ENCODE assay signal across 1 cellular context in genomic region chr12:39124768-39125167, GRCh38.
TF ChIP-seq lines count a peak whose summit lies in the region.

No MANE protein-coding gene starts in this region.

TF ChIP-seq in WTC11, 78 proteins besides CTCF, POLR2A, EP300 and RAD21 (continued from another document):
- TF ChIP-seq, protein P1, sequence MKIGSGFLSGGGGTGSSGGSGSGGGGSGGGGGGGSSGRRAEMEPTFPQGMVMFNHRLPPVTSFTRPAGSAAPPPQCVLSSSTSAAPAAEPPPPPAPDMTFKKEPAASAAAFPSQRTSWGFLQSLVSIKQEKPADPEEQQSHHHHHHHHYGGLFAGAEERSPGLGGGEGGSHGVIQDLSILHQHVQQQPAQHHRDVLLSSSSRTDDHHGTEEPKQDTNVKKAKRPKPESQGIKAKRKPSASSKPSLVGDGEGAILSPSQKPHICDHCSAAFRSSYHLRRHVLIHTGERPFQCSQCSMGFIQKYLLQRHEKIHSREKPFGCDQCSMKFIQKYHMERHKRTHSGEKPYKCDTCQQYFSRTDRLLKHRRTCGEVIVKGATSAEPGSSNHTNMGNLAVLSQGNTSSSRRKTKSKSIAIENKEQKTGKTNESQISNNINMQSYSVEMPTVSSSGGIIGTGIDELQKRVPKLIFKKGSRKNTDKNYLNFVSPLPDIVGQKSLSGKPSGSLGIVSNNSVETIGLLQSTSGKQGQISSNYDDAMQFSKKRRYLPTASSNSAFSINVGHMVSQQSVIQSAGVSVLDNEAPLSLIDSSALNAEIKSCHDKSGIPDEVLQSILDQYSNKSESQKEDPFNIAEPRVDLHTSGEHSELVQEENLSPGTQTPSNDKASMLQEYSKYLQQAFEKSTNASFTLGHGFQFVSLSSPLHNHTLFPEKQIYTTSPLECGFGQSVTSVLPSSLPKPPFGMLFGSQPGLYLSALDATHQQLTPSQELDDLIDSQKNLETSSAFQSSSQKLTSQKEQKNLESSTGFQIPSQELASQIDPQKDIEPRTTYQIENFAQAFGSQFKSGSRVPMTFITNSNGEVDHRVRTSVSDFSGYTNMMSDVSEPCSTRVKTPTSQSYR (CRISPR knock-in tag; IDR thresholded peaks at IDR 0.05), result no peak
